ENCODE assay signal across 16 cellular contexts in the genomic region with DNA sequence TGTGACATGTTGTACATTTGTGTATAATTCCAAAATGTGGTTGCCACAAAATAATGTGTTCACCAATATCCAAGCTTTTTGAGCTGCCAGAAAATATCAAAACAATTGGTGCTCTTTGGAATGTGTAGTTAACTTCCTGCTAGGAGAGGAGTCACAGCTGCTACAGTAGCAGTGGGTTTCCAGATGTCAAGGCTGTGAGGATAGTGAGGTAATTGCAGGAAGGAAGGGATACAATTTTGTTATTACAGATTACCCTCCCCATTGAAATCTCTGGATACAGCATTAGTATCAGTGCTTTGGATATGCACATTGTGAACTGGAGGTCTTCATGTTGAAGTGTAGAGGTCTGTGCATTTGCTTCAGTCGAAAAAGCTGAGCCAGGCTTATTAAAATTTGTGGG.
DNase-seq lines count a peak whose midpoint lies in the region; ATAC-seq and TF ChIP-seq lines count a peak whose summit lies in the region.
"Had no signal": no experiment of that assay in that cellular context is flagged by ENCODE, and none has a peak within 500 bp of the region (broad histone marks: within the 10 kb centered on the region; RNA-seq: fewer than 3 reads in every experiment).

No MANE protein-coding gene starts in this region.

- peaks cover 24% of the 10 kb centered on the region for H3K4me1 ChIP-seq in GM23248 (ENCODE audit: insufficient read depth)
- H3K4me1 ChIP-seq in RWPE2 (ENCODE audit: insufficient read depth, poor library complexity, severe bottlenecking), result peaks cover 10% of the 10 kb centered on the region
- H3K4me1 ChIP-seq in adrenal gland (replicated peaks in 1 of 2), result peaks cover 5 to 18% of the 10 kb centered on the region in 2 donors

- H3K36me3 ChIP-seq in GM23248 (ENCODE audit: low read depth) (no peaks in the 10 kb centered on the region), RWPE2 (ENCODE audit: low read depth) (peaks cover 18% of the 10 kb centered on the region; the same call in 1 of the 2 replicates), adrenal gland (replicated peaks in 1 of 2) (no peaks in the 10 kb centered on the region)

- peak overlapping the region; percentile 18 for H3K27ac Mint-ChIP-seq in glutamatergic neuron (ENCODE audit: unreplicated experiment)
- H3K27ac Mint-ChIP-seq: activated CD4-positive, alpha-beta memory T cell treated with anti-CD3 and anti-CD28 coated beads, Interleukin-2, amount 10 ng/mL, durations not matched to agents 7 days and 5 days; CD8-positive, alpha-beta T cell had no signal

- peaks cover 9% of the 10 kb centered on the region for H3F3A ChIP-seq in GM23248 (ENCODE audit: insufficient read depth)

- H3K4me3 Mint-ChIP-seq in glutamatergic neuron (ENCODE audit: unreplicated experiment), result no peak overlapping the region
- H3K4me3 Mint-ChIP-seq: activated CD4-positive, alpha-beta memory T cell treated with anti-CD3 and anti-CD28 coated beads, Interleukin-2, amount 10 ng/mL, durations not matched to agents 7 days and 5 days; CD8-positive, alpha-beta T cell; neural crest cell had no signal

- H3K9me2 ChIP-seq in GM23248 (ENCODE audit: insufficient read depth), result no peaks in the 10 kb centered on the region

- H2AFZ ChIP-seq in GM23248, result no peak overlapping the region

- ATAC-seq in RWPE2 (ENCODE audit: low read depth), result peak; percentile 44; the same call in 2 of the 3 replicates
- ATAC-seq: CD8-positive, alpha-beta T cell; stimulated activated naive CD8-positive, alpha-beta T cell treated with anti-CD3 and anti-CD28 coated beads, Interleukin-15, Interleukin-2, amounts not matched to agents 100 U/mL and 50 U/mL, for 24 hours had no signal

- WGBS in GM23248 (ENCODE audit: low coverage in 1 of 2, low lambda C conversion rate in 2 of 2, missing lambda C conversion rate in 2 of 2), 2 experiments, result 43 to 75% methylated on average over 1 of the region's 1 CpG
- WGBS in adrenal gland, 4 donors, result 77 to 95% (median 82%) methylated on average over 1 of the region's 1 CpG

- H3K36me3 Mint-ChIP-seq in glutamatergic neuron (ENCODE audit: unreplicated experiment), result no peaks in the 10 kb centered on the region

- intact Hi-C loops in adrenal gland (cut with DNase I), result no loop called here

- in situ Hi-C loops in GM23248 (cut with MboI), result no loop called here

- no peaks in the 10 kb centered on the region for H3K27me3 Mint-ChIP-seq in glutamatergic neuron (ENCODE audit: unreplicated experiment)
- H3K27me3 Mint-ChIP-seq: activated CD4-positive, alpha-beta memory T cell treated with anti-CD3 and anti-CD28 coated beads, Interleukin-2, amount 10 ng/mL, durations not matched to agents 7 days and 5 days had no signal

- H3K9me3 ChIP-seq in GM23248 (ENCODE audit: low read depth) (no peaks in the 10 kb centered on the region), RWPE2 (ENCODE audit: severe bottlenecking) (no peaks in the 10 kb centered on the region), adrenal gland (replicated peaks in 1 of 3) (no peaks in the 10 kb centered on the region)

- no peak overlapping the region for H3K4me2 ChIP-seq in GM23248 (ENCODE audit: unreplicated experiment)

- no peak overlapping the region for H3K9ac ChIP-seq in GM23248

- H3K79me2 ChIP-seq in GM23248 (ENCODE audit: insufficient read depth), result no peaks in the 10 kb centered on the region

- no peaks in the 10 kb centered on the region for H3K9me3 Mint-ChIP-seq in glutamatergic neuron (ENCODE audit: unreplicated experiment)
- H3K9me3 Mint-ChIP-seq: activated CD4-positive, alpha-beta memory T cell treated with anti-CD3 and anti-CD28 coated beads, Interleukin-2, amount 10 ng/mL, durations not matched to agents 7 days and 5 days; CD8-positive, alpha-beta T cell; neural crest cell had no signal

- no peaks in the 10 kb centered on the region for H4K20me1 ChIP-seq in GM23248 (ENCODE audit: insufficient read depth)

- TF ChIP-seq CTCF in RWPE2 (IDR thresholded peaks at IDR 0.05; ENCODE audit: poor library complexity, severe bottlenecking), result no peak
- no peak for TF ChIP-seq CTCF in glutamatergic neuron (IDR thresholded peaks at IDR 0.05; ENCODE audit: partially characterized antibody, unreplicated experiment)
- TF ChIP-seq CTCF in adrenal gland (IDR thresholded peaks at IDR 0.05), result no peak

- H3K27ac ChIP-seq in GM23248 (no peak overlapping the region), RWPE2 (ENCODE audit: poor library complexity, severe bottlenecking) (peak overlapping the region; percentile 8), adrenal gland (no peak overlapping the region)

- no peak overlapping the region for H3K4me3 ChIP-seq in GM23248
- H3K4me3 ChIP-seq in RWPE2 (ENCODE audit: severe bottlenecking), result no peak overlapping the region
- no peak overlapping the region for H3K4me3 ChIP-seq in adrenal gland

- TF ChIP-seq POLR2A in adrenal gland (IDR thresholded peaks at IDR 0.05), result no peak

- H3K27me3 ChIP-seq in GM23248 (replicated peaks; ENCODE audit: insufficient read depth) (no peaks in the 10 kb centered on the region), RWPE2 (ENCODE audit: insufficient read depth, poor library complexity, severe bottlenecking) (no peaks in the 10 kb centered on the region), adrenal gland (no peaks in the 10 kb centered on the region)

- H3K4me1 Mint-ChIP-seq in glutamatergic neuron (ENCODE audit: low read depth, unreplicated experiment), result peaks cover 3% of the 10 kb centered on the region
- H3K4me1 Mint-ChIP-seq: activated CD4-positive, alpha-beta memory T cell treated with anti-CD3 and anti-CD28 coated beads, Interleukin-2, amount 10 ng/mL, durations not matched to agents 7 days and 5 days had no signal

- DNase-seq in AG08395 (ENCODE audit: low spot score) (peak; percentile 24), GM23248 (peak; percentile 46), RWPE2 (ENCODE audit: low spot score) (no peak), glutamatergic neuron (no peak), superior temporal gyrus (ENCODE audit: extremely low spot score) (no peak), NCI-H2171 treated with DMSO at 0.1 percent for 48 hours (lab: John Stamatoyannopoulos, UW) (no peak), NCI-H510A (lab: John Stamatoyannopoulos, UW) (no peak), adrenal gland (no peak)
- DNase-seq: activated CD4-positive, alpha-beta memory T cell treated with anti-CD3 and anti-CD28 coated beads, Interleukin-2, amount 10 ng/mL, durations not matched to agents 7 days and 5 days; activated naive CD4-positive, alpha-beta T cell treated with anti-CD3 and anti-CD28 coated beads, Interleukin-2, amount 50 U/mL, for 16 hours; CD8-positive, alpha-beta T cell; effector memory CD4-positive, alpha-beta T cell; NCI-H524 treated with DMSO at 0.1 percent for 48 hours; stimulated activated naive CD8-positive, alpha-beta T cell treated with anti-CD3 and anti-CD28 coated beads, Interleukin-15, Interleukin-2, amounts not matched to agents 100 U/mL and 50 U/mL, for 24 hours; T-helper 1 cell had no signal

Comparison
In these comparisons a context has a peak if more than half of its experiments do, and no peak if none do; other contexts are left out.
1. DNase-seq: peak in AG08395 (single experiment) and GM23248 (single experiment); none in RWPE2 (single experiment), glutamatergic neuron (single experiment), superior temporal gyrus (single experiment), NCI-H2171 treated with DMSO at 0.1 percent for 48 hours (single experiment), NCI-H510A (single experiment) and adrenal gland (0 of 7).